Comparison of ENCODE assay signal across 10 cellular contexts in the genomic region with DNA sequence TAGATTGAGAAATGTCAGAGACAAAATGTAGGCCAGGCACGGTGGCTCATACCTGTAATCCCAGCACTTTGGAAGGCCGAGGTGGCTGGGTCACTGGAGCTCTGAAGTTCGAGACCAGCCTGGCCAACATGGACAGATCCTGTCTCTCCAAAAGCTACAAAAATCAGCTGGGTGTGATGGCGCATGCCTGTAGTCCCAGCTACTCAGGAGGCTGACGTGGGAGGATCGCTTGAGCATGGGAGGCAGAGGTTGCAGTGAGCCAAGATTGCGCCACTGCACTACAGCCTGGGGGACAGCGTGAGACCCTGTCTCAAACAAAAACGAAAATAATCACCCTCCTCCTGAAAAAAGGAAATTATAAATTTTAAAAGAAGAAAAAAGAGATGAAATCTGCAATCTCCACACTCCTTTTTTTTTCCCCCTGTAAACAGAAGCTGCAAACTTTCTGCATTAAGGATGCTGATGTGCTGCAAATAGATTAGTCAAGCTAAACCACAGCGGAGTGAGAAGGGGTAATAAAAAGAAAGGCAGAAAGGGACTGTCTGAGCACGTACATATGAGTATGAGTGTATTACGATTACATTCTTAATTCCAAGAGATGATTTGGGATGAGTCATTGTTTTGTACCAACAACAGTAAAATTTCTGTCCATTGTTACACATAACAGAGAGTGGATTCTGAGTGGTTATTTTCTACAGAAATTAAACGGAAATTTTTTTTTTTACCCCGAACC.
DNase-seq lines count a peak whose midpoint lies in the region; ATAC-seq and TF ChIP-seq lines count a peak whose summit lies in the region.
"Had no signal": no experiment of that assay in that cellular context is flagged by ENCODE, and none has a peak within 500 bp of the region (broad histone marks: within the 10 kb centered on the region; RNA-seq: fewer than 3 reads in every experiment).

No MANE protein-coding gene starts in this region.

- H3K36me3 ChIP-seq in left lung = no peaks in the 10 kb centered on the region

- peaks cover 0 to 26% of the 10 kb centered on the region in 2 donors for H3K4me1 ChIP-seq in left lung

- peak; percentile 69 for ATAC-seq in left lung
- ATAC-seq in GM19395 (IDR thresholded peaks at IDR 0.05; ENCODE audit: unreplicated experiment) = no peak
- no peak for ATAC-seq in GM18867 (IDR thresholded peaks at IDR 0.05; ENCODE audit: unreplicated experiment)

- intact Hi-C loops in left lung (cut with DNase I) = no loop called here

- no peaks in the 10 kb centered on the region for H3K9me3 ChIP-seq in left lung

- H3K27ac ChIP-seq in left lung = no peak overlapping the region

- TF ChIP-seq CTCF in AG10803 (conservative IDR thresholded peaks at IDR 0.05; ENCODE audit: low read length) (no peak), left lung (IDR thresholded peaks at IDR 0.05) (no peak)

- H3K27me3 ChIP-seq in left lung = no peaks in the 10 kb centered on the region

- H3K4me3 ChIP-seq in AG10803 (ENCODE audit: low read length) (no peak overlapping the region), left lung (no peak overlapping the region)
- H3K4me3 ChIP-seq: lung had no signal

- peak; percentile 97 for DNase-seq in AG10803 (ENCODE audit: low read depth)
- DNase-seq in LHCN-M2 (ENCODE audit: low read depth) = peak; percentile 96
- DNase-seq in astrocyte of the hippocampus (ENCODE audit: low read depth, low spot score) = peak; percentile 71
- no peak for DNase-seq in left lung
- DNase-seq in NCI-H2196 treated with DMSO at 0.1 percent for 48 hours (lab: John Stamatoyannopoulos, UW; ENCODE audit: unreplicated experiment) = no peak
- DNase-seq in AML-193 (lab: John Stamatoyannopoulos, UW) = no peak
- DNase-seq: GF-D8 had no signal

Comparison
In these comparisons a context has a peak if more than half of its experiments do, and no peak if none do; other contexts are left out.
1. DNase-seq: peak in AG10803 (single experiment), LHCN-M2 (single experiment) and astrocyte of the hippocampus (single experiment); none in left lung (0 of 2), NCI-H2196 treated with DMSO at 0.1 percent for 48 hours (single experiment) and AML-193 (0 of 2).